In the genomic region with DNA sequence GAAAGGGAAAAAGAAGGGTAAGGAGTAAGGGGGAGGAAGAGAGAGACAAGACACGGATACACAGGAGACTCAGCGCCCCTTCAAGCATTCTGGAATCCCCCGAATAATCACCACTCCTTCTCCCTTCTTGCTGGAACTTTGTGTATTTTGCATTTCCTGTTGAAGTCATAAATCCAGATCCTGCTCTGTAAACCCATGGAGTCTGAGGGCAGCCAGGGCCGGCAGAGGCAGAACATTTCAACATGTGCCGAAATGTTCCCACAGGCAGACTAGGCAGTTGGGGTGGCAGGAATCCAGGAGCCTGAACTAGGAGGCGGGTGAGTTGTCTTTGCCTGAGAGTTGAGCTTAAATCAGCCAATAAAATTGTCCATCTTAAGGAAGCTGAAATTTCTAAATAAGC, we compare ENCODE assay signal across 9 cellular contexts.
DNase-seq lines count a peak whose midpoint lies in the region; ATAC-seq and TF ChIP-seq lines count a peak whose summit lies in the region.
"Had no signal": no experiment of that assay in that cellular context is flagged by ENCODE, and none has a peak within 500 bp of the region (broad histone marks: within the 10 kb centered on the region; RNA-seq: fewer than 3 reads in every experiment).

No MANE protein-coding gene starts in this region.

- POLR2A ChIA-PET in MCF 10A (lab: Yijun Ruan, JAX) = interaction anchor here (0.9 to 2.9 kb wide), 7 partner anchors 10 to 108 kb away, joined by 4 to 12 read pairs (median 7); no protein-coding TSS in a partner anchor
- POLR2A ChIA-PET in activated CD4-positive, alpha-beta T cell treated with anti-CD3 and anti-CD28 coated beads, Interleukin-2, amount 10 ng/mL, durations not matched to agents 7 days and 5 days (lab: Charles Lee) = no interaction called here

- peaks cover 13% of the 10 kb centered on the region for H3K36me3 Mint-ChIP-seq in MCF 10A (ENCODE audit: insufficient read depth, unreplicated experiment)
- H3K36me3 Mint-ChIP-seq in activated CD4-positive, alpha-beta T cell treated with anti-CD3 and anti-CD28 coated beads, Interleukin-2, amount 10 ng/mL, durations not matched to agents 7 days and 5 days (ENCODE audit: low read depth) = no peaks in the 10 kb centered on the region

- intact Hi-C loops in MCF 10A (cut with micrococcal nuclease) (loop anchor here (5.0 kb wide), 2 partner anchors 80 to 195 kb away; partner anchors contain the start of gene SH3RF3), gastrocnemius medialis (cut with DNase I; ENCODE audit: low total_unique reads) (loop anchor here (5.0 kb wide), 2 partner anchors 80 to 190 kb away; no protein-coding TSS in a partner anchor)

- no peaks in the 10 kb centered on the region for H3K27me3 ChIP-seq in gastrocnemius medialis
- H3K27me3 ChIP-seq in effector memory CD4-positive, alpha-beta T cell (replicated peaks; ENCODE audit: control insufficient read depth, insufficient read depth, low read length, poor library complexity, severe bottlenecking) = no peaks in the 10 kb centered on the region

- peak overlapping the region; percentile 63 to 76 (median 64) for H3K27ac ChIP-seq in gastrocnemius medialis
- H3K27ac ChIP-seq in effector memory CD4-positive, alpha-beta T cell (ENCODE audit: insufficient read depth, low read length, poor library complexity, severe bottlenecking) = no peak overlapping the region

- no peaks in the 10 kb centered on the region for H3K36me3 ChIP-seq in gastrocnemius medialis
- no peaks in the 10 kb centered on the region for H3K36me3 ChIP-seq in effector memory CD4-positive, alpha-beta T cell (ENCODE audit: control insufficient read depth, insufficient read depth, low read length)

- TF ChIP-seq POLR2A in gastrocnemius medialis (IDR thresholded peaks at IDR 0.05) = no peak

- H3K9me3 ChIP-seq in gastrocnemius medialis = no peaks in the 10 kb centered on the region
- H3K9me3 ChIP-seq in effector memory CD4-positive, alpha-beta T cell (ENCODE audit: control insufficient read depth, low read length) = no peaks in the 10 kb centered on the region

- peak overlapping the region; percentile 63 for H3K4me3 Mint-ChIP-seq in MCF 10A (ENCODE audit: unreplicated experiment)
- no peak overlapping the region for H3K4me3 Mint-ChIP-seq in activated CD4-positive, alpha-beta T cell treated with anti-CD3 and anti-CD28 coated beads, Interleukin-2, amount 10 ng/mL, durations not matched to agents 7 days and 5 days
- H3K4me3 Mint-ChIP-seq: central memory CD8-positive, alpha-beta T cell had no signal

- in situ Hi-C loops in gastrocnemius medialis (cut with MboI; ENCODE audit: low sequenced_read_pairs in 4 of 4) = loop anchor here in 1 of 4 donors (25.0 kb wide), 1 partner anchor 185 kb away; the partner anchor contains the start of gene SH3RF3

- H3K4me1 ChIP-seq in gastrocnemius medialis = peaks cover 68 to 81% of the 10 kb centered on the region in 2 donors
- H3K4me1 ChIP-seq in effector memory CD4-positive, alpha-beta T cell (ENCODE audit: control insufficient read depth, insufficient read depth, low read length, poor library complexity, severe bottlenecking) = no peaks in the 10 kb centered on the region

- no peaks in the 10 kb centered on the region for H3K9me3 Mint-ChIP-seq in MCF 10A (ENCODE audit: unreplicated experiment)
- no peaks in the 10 kb centered on the region for H3K9me3 Mint-ChIP-seq in activated CD4-positive, alpha-beta T cell treated with anti-CD3 and anti-CD28 coated beads, Interleukin-2, amount 10 ng/mL, durations not matched to agents 7 days and 5 days
- H3K9me3 Mint-ChIP-seq: central memory CD8-positive, alpha-beta T cell had no signal

- peak overlapping the region in 1 of 4 donors; percentile 30 for H3K4me3 ChIP-seq in gastrocnemius medialis
- H3K4me3 ChIP-seq in effector memory CD4-positive, alpha-beta T cell (ENCODE audit: insufficient read depth, low read depth, low read length, poor library complexity, severe bottlenecking) = no peak overlapping the region

- CTCF ChIA-PET in MCF 10A (lab: Yijun Ruan, JAX) = interaction anchor here (0.6 to 1.4 kb wide), 6 partner anchors 11 to 195 kb away, joined by 3 to 7 read pairs (median 4); no protein-coding TSS in a partner anchor
- CTCF ChIA-PET in activated CD4-positive, alpha-beta T cell treated with anti-CD3 and anti-CD28 coated beads, Interleukin-2, amount 10 ng/mL, durations not matched to agents 7 days and 5 days (lab: Charles Lee) = interaction anchor here (1.0 to 1.3 kb wide), 2 partner anchors 10 to 15 kb away, joined by 3 to 5 read pairs; no protein-coding TSS in a partner anchor

- no TSS peak for BruUV-seq in MCF 10A (replicated peaks; lab: Mats Ljungman, UMichigan)

- H3K4me1 Mint-ChIP-seq in MCF 10A (ENCODE audit: insufficient read depth, unreplicated experiment) = peaks cover 51% of the 10 kb centered on the region
- peaks cover 17% of the 10 kb centered on the region for H3K4me1 Mint-ChIP-seq in activated CD4-positive, alpha-beta T cell treated with anti-CD3 and anti-CD28 coated beads, Interleukin-2, amount 10 ng/mL, durations not matched to agents 7 days and 5 days

- peak; percentile 74 to 80 for ATAC-seq in gastrocnemius medialis
- ATAC-seq in GM19463 (IDR thresholded peaks at IDR 0.05; ENCODE audit: unreplicated experiment) = no peak

- DNase-seq in ELR (ENCODE audit: low read depth) (peak; percentile 93), MCF 10A (ENCODE audit: unreplicated experiment) (peak; percentile 97), hypothalamus (lab: John Stamatoyannopoulos, UW) (peak in 30 of 51 donors; percentile 5 to 61 (median 31)), gastrocnemius medialis (peak; percentile 91)
- no peak for DNase-seq in activated CD4-positive, alpha-beta T cell treated with anti-CD3 and anti-CD28 coated beads, Interleukin-2, amount 10 ng/mL, durations not matched to agents 7 days and 5 days
- no peak for DNase-seq in effector memory CD4-positive, alpha-beta T cell
- no peak for DNase-seq in activated CD4-positive, alpha-beta T cell treated with anti-CD3 and anti-CD28 coated beads, Interleukin-2, amount 50 U/mL, for 1 hour

- TF ChIP-seq CTCF in MCF 10A (IDR thresholded peaks at IDR 0.05; ENCODE audit: unreplicated experiment) (no peak), gastrocnemius medialis (IDR thresholded peaks at IDR 0.05 in 4 of 5, conservative IDR thresholded peaks at IDR 0.05 in 1 of 5) (no peak)

- peak overlapping the region; percentile 71 for H3K27ac Mint-ChIP-seq in MCF 10A (ENCODE audit: low read depth, unreplicated experiment)
- no peak overlapping the region for H3K27ac Mint-ChIP-seq in activated CD4-positive, alpha-beta T cell treated with anti-CD3 and anti-CD28 coated beads, Interleukin-2, amount 10 ng/mL, durations not matched to agents 7 days and 5 days

- H3K27me3 Mint-ChIP-seq in MCF 10A (ENCODE audit: insufficient read depth, unreplicated experiment) = no peaks in the 10 kb centered on the region
- H3K27me3 Mint-ChIP-seq in activated CD4-positive, alpha-beta T cell treated with anti-CD3 and anti-CD28 coated beads, Interleukin-2, amount 10 ng/mL, durations not matched to agents 7 days and 5 days = peaks cover 14% of the 10 kb centered on the region

Comparison
In these comparisons a context has a peak if more than half of its experiments do, and no peak if none do; other contexts are left out.
1. DNase-seq: peak in ELR (single experiment), MCF 10A (single experiment), hypothalamus (30 of 51) and gastrocnemius medialis (2 of 2); none in activated CD4-positive, alpha-beta T cell treated with anti-CD3 and anti-CD28 coated beads, Interleukin-2, amount 10 ng/mL, durations not matched to agents 7 days and 5 days (single experiment), effector memory CD4-positive, alpha-beta T cell (0 of 3) and activated CD4-positive, alpha-beta T cell treated with anti-CD3 and anti-CD28 coated beads, Interleukin-2, amount 50 U/mL, for 1 hour (single experiment).